8 cellular contexts compared by ENCODE assay signal in the genomic region with DNA sequence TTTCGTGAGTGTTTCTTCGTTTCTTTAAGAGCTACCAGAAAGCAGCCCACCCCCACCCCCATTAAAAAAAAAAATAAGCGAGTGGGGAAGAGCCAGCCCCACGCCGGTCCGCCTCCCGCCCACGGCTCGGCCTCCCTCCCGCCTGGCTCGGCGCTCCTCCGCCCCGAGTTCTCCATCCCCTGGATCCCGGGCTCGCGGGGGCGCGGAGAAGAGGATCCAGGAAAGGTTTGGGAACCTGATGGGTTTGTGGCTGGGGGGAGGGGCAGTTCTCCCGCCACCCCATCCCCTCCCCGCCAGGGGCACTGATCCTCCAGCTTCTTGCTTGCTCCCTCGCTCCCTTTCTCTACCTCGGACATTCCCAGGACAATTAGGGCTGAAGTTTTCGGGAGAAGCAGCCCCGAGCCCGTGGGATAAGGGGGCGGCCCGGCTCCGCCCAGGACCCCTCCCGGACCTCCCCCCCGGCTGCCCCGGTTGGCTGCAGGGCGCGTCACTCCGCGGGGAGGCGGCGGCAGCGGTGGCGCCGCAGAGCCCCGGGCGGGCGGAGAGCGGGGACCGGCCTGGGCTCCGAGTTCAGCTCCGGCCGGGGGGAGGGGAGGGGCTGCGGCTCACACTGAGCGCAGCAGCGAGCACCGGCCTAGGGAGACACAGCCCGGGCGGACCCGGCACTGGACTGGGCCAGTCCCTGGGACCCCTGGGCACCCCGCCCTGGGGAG. TPM values are rescaled to one million over a fixed set of nuclear protein-coding genes. Genes with fewer than 3 reads are reported as not detected.
DNase-seq lines count a peak whose midpoint lies in the region; ATAC-seq and TF ChIP-seq lines count a peak whose summit lies in the region.

No MANE protein-coding gene starts in this region.

- H3K4me1 Mint-ChIP-seq in type B pancreatic cell (ENCODE audit: unreplicated experiment), result peaks cover 23% of the 10 kb centered on the region

- H3K9me3 Mint-ChIP-seq in type B pancreatic cell, result no peaks in the 10 kb centered on the region

- H3K4me3 ChIP-seq in AG09309 (ENCODE audit: control insufficient read depth, low read depth, low read length), result peak overlapping the region; percentile 92
- H3K4me3 ChIP-seq in coronary artery, result peak overlapping the region; percentile 75

- H3K27me3 Mint-ChIP-seq in type B pancreatic cell, result peaks cover 74% of the 10 kb centered on the region

- H3K27ac Mint-ChIP-seq in type B pancreatic cell, result no peak overlapping the region

- peak; percentile 59 for DNase-seq in AG09309 (ENCODE audit: low read depth)
- peak; percentile 57 for DNase-seq in NCI-H1092 (lab: John Stamatoyannopoulos, UW)
- peak; percentile 16 for DNase-seq in coronary artery (ENCODE audit: low spot score)
- peak; percentile 96 for DNase-seq in left lobe of liver (ENCODE audit: low spot score)
- DNase-seq in type B pancreatic cell (ENCODE audit: extremely low spot score, unreplicated experiment), result peak; percentile 92
- DNase-seq in germinal center (ENCODE audit: low spot score), result no peak
- no peak for DNase-seq in mesenteric fat pad (ENCODE audit: low spot score)

- H3K27ac ChIP-seq in coronary artery, result peak overlapping the region in 1 of 2 donors; percentile 31

- peak; percentile 7 for TF ChIP-seq CTCF in AG09309 (IDR thresholded peaks at IDR 0.05; ENCODE audit: control insufficient read depth, insufficient read depth, low read depth, low read length, missing control alignments)
- no peak for TF ChIP-seq CTCF in coronary artery (IDR thresholded peaks at IDR 0.05)
- peak; percentile 55 for TF ChIP-seq CTCF in type B pancreatic cell (conservative IDR thresholded peaks at IDR 0.05)

- peak; percentile 70 for ATAC-seq in left lobe of liver
- no peak for ATAC-seq in GM18511 (IDR thresholded peaks at IDR 0.05; ENCODE audit: unreplicated experiment)

- no peaks in the 10 kb centered on the region for H3K36me3 Mint-ChIP-seq in type B pancreatic cell

- H3K4me3 Mint-ChIP-seq in type B pancreatic cell, result peak overlapping the region; percentile 84

RNA-seq across cellular contexts. Expression of gene SALL1, which starts 1.0 kb away (rescaled TPM):
- total RNA-seq in left lobe of liver, result 27.9 TPM
- 8.0 and 27.0 TPM in 2 replicates for total RNA-seq in type B pancreatic cell (ENCODE audit: low replicate concordance)
- 0.45 TPM for total RNA-seq in mesenteric fat pad

Comparison
In these comparisons a context has a peak if more than half of its experiments do, and no peak if none do; other contexts are left out.
1. DNase-seq: peak in AG09309 (single experiment), NCI-H1092 (single experiment), coronary artery (single experiment), left lobe of liver (single experiment) and type B pancreatic cell (single experiment); none in germinal center (single experiment) and mesenteric fat pad (single experiment).